In genomic region chr1:243320224-243320623, GRCh38 we compare ENCODE assay signal across 17 cellular contexts.
"Had no signal": no experiment of that assay in that cellular context is flagged by ENCODE, and none has a peak within 500 bp of the region (broad histone marks: within the 10 kb centered on the region; RNA-seq: fewer than 3 reads in every experiment).

No MANE protein-coding gene starts in this region.

- H3K9me3 ChIP-seq: adrenal gland, pancreas had no signal

- H3K4me3 ChIP-seq: adrenal gland, cardiac muscle cell, neural progenitor cell, pancreas had no signal

- H3K36me3 Mint-ChIP-seq: neural progenitor cell had no signal

- H3K4me3 Mint-ChIP-seq: activated CD8-positive, alpha-beta T cell treated with anti-CD3 and anti-CD28 coated beads, Interleukin-2, amount 10 ng/mL, durations not matched to agents 7 days and 5 days; neural progenitor cell had no signal

- H2AFZ ChIP-seq: neural progenitor cell had no signal

- H3K9ac ChIP-seq: neural progenitor cell had no signal

- FAIRE-seq: kidney, pancreas had no signal

- H3K36me3 ChIP-seq: neural progenitor cell, pancreas had no signal

- H3K27me3 ChIP-seq: adrenal gland, cardiac muscle cell, foreskin keratinocyte, neural progenitor cell, pancreas had no signal

- DNase-seq: activated CD4-positive, alpha-beta T cell treated with anti-CD3 and anti-CD28 coated beads for 4 hours; activated CD8-positive, alpha-beta T cell treated with anti-CD3 and anti-CD28 coated beads, Interleukin-2, amount 10 ng/mL, durations not matched to agents 7 days and 5 days; activated effector memory CD4-positive, alpha-beta T cell treated with anti-CD3 and anti-CD28 coated beads, Interleukin-2, amount 50 U/mL, for 16 hours; activated T-cell treated with anti-CD3 and anti-CD28 coated beads, Interleukin-2, amount 50 U/mL, for 48 hours; adrenal gland; foreskin keratinocyte; kidney; pancreas; stimulated activated naive CD4-positive, alpha-beta T cell; SW 1271; WERI-Rb-1 had no signal

- ATAC-seq: activated CD8-positive, alpha-beta T cell treated with anti-CD3 and anti-CD28 coated beads, Interleukin-2, amount 10 ng/mL, durations not matched to agents 7 days and 5 days; activated naive CD4-positive, alpha-beta T cell treated with anti-CD3 and anti-CD28 coated beads, Interleukin-2, amount 50 U/mL, for 72 hours; foreskin keratinocyte; left lobe of liver; pancreas; sciatic nerve had no signal

- H3K4me2 ChIP-seq: neural progenitor cell had no signal

- H3K27ac ChIP-seq: adrenal gland, cardiac muscle cell, epithelial cell of prostate, foreskin keratinocyte, neural progenitor cell, pancreas, WERI-Rb-1 had no signal

- H3K9me3 Mint-ChIP-seq: activated naive CD4-positive, alpha-beta T cell treated with anti-CD3 and anti-CD28 coated beads, Interleukin-2, amount 50 U/mL, for 72 hours; neural progenitor cell had no signal

- H3K27ac Mint-ChIP-seq: activated CD8-positive, alpha-beta T cell treated with anti-CD3 and anti-CD28 coated beads, Interleukin-2, amount 10 ng/mL, durations not matched to agents 7 days and 5 days had no signal
